Comparison of ENCODE assay signal across 8 cellular contexts in the genomic region with DNA sequence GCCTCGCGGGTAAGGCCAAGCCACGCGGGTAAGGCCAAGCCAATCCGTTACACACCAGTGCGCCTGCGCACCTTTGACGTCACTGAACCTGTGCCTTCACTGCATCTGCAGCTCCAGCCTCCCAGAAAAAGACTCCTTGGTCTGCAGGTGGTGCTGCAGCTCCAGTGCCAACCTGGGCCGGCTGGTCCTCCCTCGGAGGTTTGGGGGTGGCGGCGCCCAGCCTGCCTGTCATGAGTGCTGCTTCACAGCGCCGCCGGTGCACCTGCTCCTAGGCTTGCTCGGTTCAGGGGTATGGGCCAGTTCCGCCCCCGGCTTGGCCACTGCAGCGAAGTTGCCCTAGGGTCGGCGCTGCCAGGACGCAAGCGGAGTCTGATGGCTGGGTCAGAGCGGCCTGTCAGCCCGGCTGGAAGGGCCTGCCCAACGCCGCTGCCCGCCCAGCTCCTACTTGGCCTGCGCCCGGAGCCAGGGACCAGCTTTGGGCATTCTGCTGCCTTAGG.
DNase-seq lines count a peak whose midpoint lies in the region; ATAC-seq, FAIRE-seq and TF ChIP-seq lines count a peak whose summit lies in the region.

No MANE protein-coding gene starts in this region.

- no peaks in the 10 kb centered on the region for H3K4me1 ChIP-seq in GM12878 (ENCODE audit: control insufficient read depth, insufficient read depth, low read length)
- peaks cover 0 to 2% of the 10 kb centered on the region in 2 donors for H3K4me1 ChIP-seq in lung (ENCODE audit: control insufficient read depth in 2 of 2, insufficient read depth in 2 of 2, low read length in 2 of 2)
- H3K4me1 ChIP-seq in thyroid gland, result no peaks in the 10 kb centered on the region

- no peak overlapping the region for H3K4me2 ChIP-seq in GM12878 (ENCODE audit: control insufficient read depth, insufficient read depth)

- no peaks in the 10 kb centered on the region for H3K4me1 Mint-ChIP-seq in activated CD4-positive, alpha-beta T cell treated with anti-CD3 and anti-CD28 coated beads, Interleukin-2, amount 10 ng/mL, durations not matched to agents 7 days and 5 days

- intact Hi-C loops in GM12878 (cut with micrococcal nuclease; ENCODE audit: unreplicated experiment) (no loop called here), thyroid gland (cut with DNase I) (no loop called here)

- peak; percentile 7 to 8 for DNase-seq in activated CD4-positive, alpha-beta T cell treated with anti-CD3 and anti-CD28 coated beads for 24 hours (ENCODE audit: low read depth in 2 of 2)
- no peak for DNase-seq in activated CD4-positive, alpha-beta T cell treated with anti-CD3 and anti-CD28 coated beads, Interleukin-2, amount 10 ng/mL, durations not matched to agents 7 days and 5 days
- no peak for DNase-seq in GM12878 (ENCODE audit: low read depth, low spot score)
- peak; percentile 51 for DNase-seq in lung (ENCODE audit: low spot score)
- DNase-seq in thyroid gland, result peak; percentile 5 to 7
- DNase-seq in UCSD-AML1 (lab: John Stamatoyannopoulos, UW; ENCODE audit: unreplicated experiment), result no peak
- DNase-seq in NCI-H446 (lab: John Stamatoyannopoulos, UW), result no peak

- H3K27me3 ChIP-seq in GM12878 (replicated peaks in 1 of 2; ENCODE audit: control insufficient read depth in 2 of 2, insufficient read depth in 2 of 2, low read length in 1 of 2) (no peaks in the 10 kb centered on the region), lung (ENCODE audit: control insufficient read depth, insufficient read depth) (no peaks in the 10 kb centered on the region), thyroid gland (no peaks in the 10 kb centered on the region)

- H3K4me3 ChIP-seq in GM12878 (no peak overlapping the region), lung (no peak overlapping the region), thyroid gland (replicated peaks in 1 of 3) (no peak overlapping the region)

- RAD21 ChIA-PET in GM12878 (lab: Charles Lee; ENCODE audit: unreplicated experiment), result no interaction called here

- TF ChIP-seq CTCF in GM12878 (IDR thresholded peaks at IDR 0.05 in 2 of 3, conservative IDR thresholded peaks at IDR 0.05 in 1 of 3; ENCODE audit: control insufficient read depth in 2 of 3, extremely low read depth in 1 of 3, insufficient read depth in 1 of 3, low read depth in 3 of 3, low read length in 3 of 3), result no peak
- no peak for TF ChIP-seq CTCF in lung (IDR thresholded peaks at IDR 0.05; ENCODE audit: control extremely low read depth, extremely low read depth)
- TF ChIP-seq CTCF in thyroid gland (IDR thresholded peaks at IDR 0.05), result peak in 1 of 6 experiments; percentile 6

- TF ChIP-seq POLR2A in GM12878 (IDR thresholded peaks at IDR 0.05; ENCODE audit: low read depth, low read length) (no peak), thyroid gland (IDR thresholded peaks at IDR 0.05) (no peak)

- no peak for FAIRE-seq in GM12878 (lab: Jason Lieb, UNC)

- H3K9ac ChIP-seq in GM12878 (ENCODE audit: control insufficient read depth, insufficient read depth, low read length), result no peak overlapping the region

- H3K9me3 ChIP-seq in GM12878 (replicated peaks; ENCODE audit: control insufficient read depth, insufficient read depth, low read length), result no peaks in the 10 kb centered on the region
- peaks cover 0 to 6% of the 10 kb centered on the region in 2 donors for H3K9me3 ChIP-seq in lung (ENCODE audit: control insufficient read depth in 2 of 2, insufficient read depth in 1 of 2, low read length in 1 of 2)
- no peaks in the 10 kb centered on the region for H3K9me3 ChIP-seq in thyroid gland

- no peak overlapping the region for H2AFZ ChIP-seq in GM12878 (ENCODE audit: control insufficient read depth, low read depth, low read length)

- no peak overlapping the region for H3K4me3 Mint-ChIP-seq in activated CD4-positive, alpha-beta T cell treated with anti-CD3 and anti-CD28 coated beads, Interleukin-2, amount 10 ng/mL, durations not matched to agents 7 days and 5 days

- WGBS in GM12878 (ENCODE audit: insufficient coverage, insufficient replicate concordance, low lambda C conversion rate, missing lambda C conversion rate), result 59% methylated on average over 28 of the region's 30 CpGs
- 55 to 80% methylated on average over 30 of the region's 30 CpGs for WGBS in lung, 2 donors
- WGBS in thyroid gland, 2 donors, result 46 to 58% methylated on average over 13 to 15 of the region's 30 CpGs

- no peak for TF ChIP-seq EP300 in GM12878 (IDR thresholded peaks at IDR 0.05; ENCODE audit: borderline replicate concordance in 1 of 2, control insufficient read depth in 1 of 2, low read depth in 2 of 2, low read length in 2 of 2)

- no peaks in the 10 kb centered on the region for H3K27me3 Mint-ChIP-seq in activated CD4-positive, alpha-beta T cell treated with anti-CD3 and anti-CD28 coated beads, Interleukin-2, amount 10 ng/mL, durations not matched to agents 7 days and 5 days

- in situ Hi-C loops in GM12878 (cut with MboI), result no loop called here

- POLR2A ChIA-PET in activated CD4-positive, alpha-beta T cell treated with anti-CD3 and anti-CD28 coated beads, Interleukin-2, amount 10 ng/mL, durations not matched to agents 7 days and 5 days (lab: Charles Lee), result no interaction called here
- POLR2A ChIA-PET in GM12878 (lab: Charles Lee), result no interaction called here

- no peak; the same call in 1 of the 3 replicates for ATAC-seq in GM12878
- no peak for ATAC-seq in lung (ENCODE audit: insufficient read depth, low FRiP score)
- no peak for ATAC-seq in GM19397 (IDR thresholded peaks at IDR 0.05; ENCODE audit: unreplicated experiment)

- H3K79me2 ChIP-seq in GM12878 (ENCODE audit: control insufficient read depth, insufficient read depth, low read length), result no peaks in the 10 kb centered on the region

- SMC1A ChIA-PET in GM12878 (lab: Charles Lee; ENCODE audit: uncharacterized antibody, unreplicated experiment), result no interaction called here

- TF ChIP-seq RAD21 in GM12878 (IDR thresholded peaks at IDR 0.05; ENCODE audit: insufficient read depth, low read depth, low read length), result 0 out of 2 replicates have a peak, but pooled peaks have one; percentile 4

- no peaks in the 10 kb centered on the region for H3K36me3 Mint-ChIP-seq in activated CD4-positive, alpha-beta T cell treated with anti-CD3 and anti-CD28 coated beads, Interleukin-2, amount 10 ng/mL, durations not matched to agents 7 days and 5 days (ENCODE audit: low read depth)

- H3K27ac ChIP-seq in GM12878 (ENCODE audit: control insufficient read depth, insufficient read depth) (no peak overlapping the region), lung (ENCODE audit: low read depth in 1 of 2, low read length in 1 of 2) (no peak overlapping the region), thyroid gland (no peak overlapping the region)

- H4K20me1 ChIP-seq in GM12878 (ENCODE audit: control insufficient read depth, insufficient read depth), result no peaks in the 10 kb centered on the region

- H3K36me3 ChIP-seq in GM12878 (ENCODE audit: control insufficient read depth in 2 of 2, insufficient read depth in 2 of 2, low read length in 1 of 2), result no peaks in the 10 kb centered on the region
- H3K36me3 ChIP-seq in lung (ENCODE audit: control insufficient read depth in 2 of 2, insufficient read depth in 2 of 2, low read length in 2 of 2), result no peaks in the 10 kb centered on the region
- no peaks in the 10 kb centered on the region for H3K36me3 ChIP-seq in thyroid gland

- CTCF ChIA-PET in activated CD4-positive, alpha-beta T cell treated with anti-CD3 and anti-CD28 coated beads, Interleukin-2, amount 10 ng/mL, durations not matched to agents 7 days and 5 days (lab: Charles Lee), result no interaction called here
- CTCF ChIA-PET in GM12878 (lab: Yijun Ruan, JAX), result no interaction called here

- H3K9me3 Mint-ChIP-seq in activated CD4-positive, alpha-beta T cell treated with anti-CD3 and anti-CD28 coated beads, Interleukin-2, amount 10 ng/mL, durations not matched to agents 7 days and 5 days, result no peaks in the 10 kb centered on the region

- no peak overlapping the region for H3K27ac Mint-ChIP-seq in activated CD4-positive, alpha-beta T cell treated with anti-CD3 and anti-CD28 coated beads, Interleukin-2, amount 10 ng/mL, durations not matched to agents 7 days and 5 days

- no TSS peak for BruUV-seq in GM12878 (replicated peaks; lab: Mats Ljungman, UMichigan)

TF ChIP-seq in GM12878, 131 proteins besides CTCF, POLR2A, EP300 and RAD21:
- TF ChIP-seq RAD51 (IDR thresholded peaks at IDR 0.05), result no peak
- no peak for TF ChIP-seq ZBED1 (IDR thresholded peaks at IDR 0.05; ENCODE audit: borderline replicate concordance)
- TF ChIP-seq GATAD2B (conservative IDR thresholded peaks at IDR 0.05; ENCODE audit: low read depth), result no peak
- TF ChIP-seq SUPT20H (IDR thresholded peaks at IDR 0.05; ENCODE audit: borderline replicate concordance, control insufficient read depth, low read depth, low read length), result no peak
- TF ChIP-seq MYC (IDR thresholded peaks at IDR 0.05; ENCODE audit: insufficient read depth, insufficient read length, insufficient replicate concordance, low read length, severe bottlenecking), result no peak
- TF ChIP-seq, protein P1, sequence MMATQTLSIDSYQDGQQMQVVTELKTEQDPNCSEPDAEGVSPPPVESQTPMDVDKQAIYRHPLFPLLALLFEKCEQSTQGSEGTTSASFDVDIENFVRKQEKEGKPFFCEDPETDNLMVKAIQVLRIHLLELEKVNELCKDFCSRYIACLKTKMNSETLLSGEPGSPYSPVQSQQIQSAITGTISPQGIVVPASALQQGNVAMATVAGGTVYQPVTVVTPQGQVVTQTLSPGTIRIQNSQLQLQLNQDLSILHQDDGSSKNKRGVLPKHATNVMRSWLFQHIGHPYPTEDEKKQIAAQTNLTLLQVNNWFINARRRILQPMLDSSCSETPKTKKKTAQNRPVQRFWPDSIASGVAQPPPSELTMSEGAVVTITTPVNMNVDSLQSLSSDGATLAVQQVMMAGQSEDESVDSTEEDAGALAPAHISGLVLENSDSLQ (IDR thresholded peaks at IDR 0.05), result no peak
- TF ChIP-seq ZNF217 (IDR thresholded peaks at IDR 0.05), result no peak
- no peak for TF ChIP-seq CBX5 (IDR thresholded peaks at IDR 0.05; ENCODE audit: low read depth)
- no peak for TF ChIP-seq STAT3 (IDR thresholded peaks at IDR 0.05; ENCODE audit: low read depth, low read length)
- no peak for TF ChIP-seq SRF (IDR thresholded peaks at IDR 0.05; ENCODE audit: low read depth in 2 of 2, low read length in 2 of 2)

Comparison
In these comparisons a context has a peak if more than half of its experiments do, and no peak if none do; other contexts are left out.
1. DNase-seq: peak in activated CD4-positive, alpha-beta T cell treated with anti-CD3 and anti-CD28 coated beads for 24 hours (2 of 2), lung (single experiment) and thyroid gland (2 of 2); none in activated CD4-positive, alpha-beta T cell treated with anti-CD3 and anti-CD28 coated beads, Interleukin-2, amount 10 ng/mL, durations not matched to agents 7 days and 5 days (single experiment), GM12878 (single experiment), UCSD-AML1 (single experiment) and NCI-H446 (0 of 2).